34 cellular contexts compared by ENCODE assay signal in genomic region chr11:34647532-34647931, GRCh38. TPM values are rescaled to one million over a fixed set of nuclear protein-coding genes. Genes with fewer than 3 reads are reported as not detected.
DNase-seq lines count a peak whose midpoint lies in the region; ATAC-seq, FAIRE-seq and TF ChIP-seq lines count a peak whose summit lies in the region.
"Had no signal": no experiment of that assay in that cellular context is flagged by ENCODE, and none has a peak within 500 bp of the region (broad histone marks: within the 10 kb centered on the region; RNA-seq: fewer than 3 reads in every experiment).

No MANE protein-coding gene starts in this region.

- POLR2A ChIA-PET in RWPE1 (lab: Yijun Ruan, JAX; ENCODE audit: low non-redundant PET), result no interaction called here
- POLR2A ChIA-PET in naive thymus-derived CD4-positive, alpha-beta T cell (lab: Charles Lee), result no interaction called here
- POLR2A ChIA-PET in CD4-positive, alpha-beta memory T cell (lab: Charles Lee; ENCODE audit: partially characterized antibody), result no interaction called here

- peaks cover 11 to 37% (median 25%) of the 10 kb centered on the region in 7 donors for H3K4me1 Mint-ChIP-seq in naive thymus-derived CD4-positive, alpha-beta T cell
- H3K4me1 Mint-ChIP-seq in CD4-positive, alpha-beta memory T cell, result peaks cover 21 to 33% (median 27%) of the 10 kb centered on the region in 4 donors

- no peaks in the 10 kb centered on the region for H3K9me3 Mint-ChIP-seq in naive thymus-derived CD4-positive, alpha-beta T cell
- peaks cover 0 to 1% (median 0%) of the 10 kb centered on the region in 8 donors for H3K9me3 Mint-ChIP-seq in CD4-positive, alpha-beta memory T cell
- H3K9me3 Mint-ChIP-seq: activated CD4-positive, alpha-beta memory T cell treated with anti-CD3 and anti-CD28 coated beads for 36 hours; activated T-helper 2 cell treated with anti-CD3 and anti-CD28 coated beads, Interferon-gamma antibody, Interleukin-2, Interleukin-4, amounts not matched to agents 10 μg/mL and 5 μg/mL and 100 μg/mL, durations not matched to agents 14 hours and 24 hours and 36 hours; stimulated activated naive CD8-positive, alpha-beta T cell treated with anti-CD3 and anti-CD28 coated beads, Interleukin-15, Interleukin-2, amounts not matched to agents 100 ng/mL and 50 ng/mL, for 24 hours had no signal

- H3K36me3 ChIP-seq in GM23248 (ENCODE audit: low read depth) (no peaks in the 10 kb centered on the region), keratinocyte (ENCODE audit: control insufficient read depth in 2 of 2, extremely low read depth in 1 of 2, insufficient read depth in 2 of 2, low read length in 2 of 2) (peaks cover 25 to 63% of the 10 kb centered on the region in 2 experiments)
- H3K36me3 ChIP-seq in naive thymus-derived CD4-positive, alpha-beta T cell (ENCODE audit: control insufficient read depth in 2 of 3, insufficient read depth in 3 of 3, low read length in 3 of 3), result no peaks in the 10 kb centered on the region
- H3K36me3 ChIP-seq in CD4-positive, alpha-beta memory T cell (ENCODE audit: insufficient read depth, low read length), result no peaks in the 10 kb centered on the region
- H3K36me3 ChIP-seq: BLaER1, brain microvascular endothelial cell, uterus had no signal

- peaks cover 2% of the 10 kb centered on the region for H3K9me1 ChIP-seq in keratinocyte (ENCODE audit: control insufficient read depth, extremely low read depth, insufficient read depth, low read length)

- no peaks in the 10 kb centered on the region for H3K9me2 ChIP-seq in GM23248 (ENCODE audit: insufficient read depth)

- peaks cover 3% of the 10 kb centered on the region; the same call in 1 of the 2 replicates for H3K27me3 ChIP-seq in GM23248 (replicated peaks; ENCODE audit: insufficient read depth)
- H3K27me3 ChIP-seq in keratinocyte (ENCODE audit: control insufficient read depth, extremely low read depth, insufficient read depth, low read length), result no peaks in the 10 kb centered on the region
- H3K27me3 ChIP-seq in naive thymus-derived CD4-positive, alpha-beta T cell (ENCODE audit: control insufficient read depth in 2 of 2, insufficient read depth in 2 of 2, low read length in 2 of 2), result no peaks in the 10 kb centered on the region
- no peaks in the 10 kb centered on the region for H3K27me3 ChIP-seq in CD4-positive, alpha-beta memory T cell (ENCODE audit: insufficient read depth, low read length)
- H3K27me3 ChIP-seq: BLaER1, brain microvascular endothelial cell, dorsolateral prefrontal cortex, MG63, pancreas, uterus had no signal

- H3K9me3 ChIP-seq in GM23248 (ENCODE audit: low read depth), result no peaks in the 10 kb centered on the region
- no peaks in the 10 kb centered on the region for H3K9me3 ChIP-seq in keratinocyte (ENCODE audit: control insufficient read depth, low read depth, low read length)
- H3K9me3 ChIP-seq in naive thymus-derived CD4-positive, alpha-beta T cell (ENCODE audit: control insufficient read depth in 2 of 3, low read length in 3 of 3), result no peaks in the 10 kb centered on the region
- no peaks in the 10 kb centered on the region for H3K9me3 ChIP-seq in CD4-positive, alpha-beta memory T cell (ENCODE audit: control insufficient read depth in 1 of 2, low read length in 2 of 2)
- H3K9me3 ChIP-seq: BLaER1, MG63, pancreas, uterus had no signal

- no peak overlapping the region for H3K4me3 ChIP-seq in GM23248
- H3K4me3 ChIP-seq in keratinocyte (ENCODE audit: control insufficient read depth in 2 of 3, extremely low read depth in 1 of 3, insufficient read depth in 2 of 3, low read depth in 1 of 3, low read length in 3 of 3), result no peak overlapping the region
- no peak overlapping the region for H3K4me3 ChIP-seq in naive thymus-derived CD4-positive, alpha-beta T cell (ENCODE audit: low read length)
- no peak overlapping the region for H3K4me3 ChIP-seq in CD4-positive, alpha-beta memory T cell (ENCODE audit: low read length in 2 of 2)
- H3K4me3 ChIP-seq: BLaER1, dorsolateral prefrontal cortex, lung, MG63, pancreas, uterus had no signal

- H3K27me3 Mint-ChIP-seq in naive thymus-derived CD4-positive, alpha-beta T cell, result peaks cover 0 to 80% (median 15%) of the 10 kb centered on the region in 5 donors
- H3K27me3 Mint-ChIP-seq in CD4-positive, alpha-beta memory T cell, result peaks cover 2% of the 10 kb centered on the region in 2 donors

- no peak for ATAC-seq in naive thymus-derived CD4-positive, alpha-beta T cell
- ATAC-seq: left cardiac atrium, pancreas, PC-3 had no signal

- TF ChIP-seq CTCF in 22Rv1 (IDR thresholded peaks at IDR 0.05) (no peak), RWPE1 (conservative IDR thresholded peaks at IDR 0.05; ENCODE audit: low read depth) (no peak), keratinocyte (optimal IDR thresholded peaks at IDR 0.05 in 1 of 3, IDR thresholded peaks at IDR 0.05 in 1 of 3, conservative IDR thresholded peaks at IDR 0.05 in 1 of 3; ENCODE audit: extremely low read depth in 1 of 3, insufficient read depth in 2 of 3, low read length in 3 of 3) (no peak)

- dilution Hi-C loops in keratinocyte (cut with MboI; ENCODE audit: extremely low pct_ligation_motif_present, low sequenced_read_pairs), result no loop called here

- DNase-seq in GM23248 (peak; percentile 23), RWPE1 (ENCODE audit: low spot score) (no peak), keratinocyte (ENCODE audit: low read depth, low spot score) (no peak), cardiac septum (ENCODE audit: low spot score) (no peak), germinal center (ENCODE audit: low spot score) (no peak)
- DNase-seq in naive thymus-derived CD4-positive, alpha-beta T cell, result no peak
- DNase-seq in CD4-positive, alpha-beta memory T cell, result no peak
- DNase-seq: activated CD4-positive, alpha-beta memory T cell treated with anti-CD3 and anti-CD28 coated beads for 36 hours; activated CD4-positive, CD25-positive, alpha-beta regulatory T cell treated with anti-CD3 and anti-CD28 coated beads, Interleukin-2, amount 50 U/mL, for 72 hours; activated naive CD4-positive, alpha-beta T cell treated with anti-CD3 and anti-CD28 coated beads, Interleukin-2, amount 50 U/mL, for 16 hours; brain microvascular endothelial cell; dorsolateral prefrontal cortex; hippocampal formation; left cardiac atrium; MG63; NCI-H1105 treated with DMSO at 0.1 percent for 48 hours; NCI-H187 treated with DMSO at 0.1 percent for 48 hours; NCI-H524; NK-92 treated with Interleukin-12 subunit alpha and Interleukin-12 subunit beta, amount 100 ng/mL, for 24 hours; pancreas; PC-3; retina; SHP77; small intestine; T-helper 2 cell; uterus had no signal

- H3F3A ChIP-seq in GM23248 (ENCODE audit: insufficient read depth), result no peaks in the 10 kb centered on the region

- no peak overlapping the region for H3K27ac Mint-ChIP-seq in naive thymus-derived CD4-positive, alpha-beta T cell
- H3K27ac Mint-ChIP-seq in CD4-positive, alpha-beta memory T cell, result no peak overlapping the region
- H3K27ac Mint-ChIP-seq: activated CD4-positive, alpha-beta memory T cell treated with anti-CD3 and anti-CD28 coated beads for 36 hours; activated T-helper 2 cell treated with anti-CD3 and anti-CD28 coated beads, Interferon-gamma antibody, Interleukin-2, Interleukin-4, amounts not matched to agents 10 μg/mL and 5 μg/mL and 100 μg/mL, durations not matched to agents 14 hours and 24 hours and 36 hours; stimulated activated naive CD8-positive, alpha-beta T cell treated with anti-CD3 and anti-CD28 coated beads, Interleukin-15, Interleukin-2, amounts not matched to agents 100 ng/mL and 50 ng/mL, for 24 hours had no signal

- H3K27ac ChIP-seq in 22Rv1 (0 out of 2 replicates have a peak overlapping the region, but pooled peaks have one; percentile 20), GM23248 (no peak overlapping the region), RWPE1 (0 out of 2 replicates have a peak overlapping the region, but pooled peaks have one; percentile 29), keratinocyte (ENCODE audit: control insufficient read depth, insufficient read depth, low read length) (peak overlapping the region; percentile 52)
- no peak overlapping the region for H3K27ac ChIP-seq in naive thymus-derived CD4-positive, alpha-beta T cell (ENCODE audit: low read depth, low read length)
- H3K27ac ChIP-seq in CD4-positive, alpha-beta memory T cell (ENCODE audit: low read depth, low read length), result no peak overlapping the region
- H3K27ac ChIP-seq: BLaER1, brain microvascular endothelial cell, dorsolateral prefrontal cortex, pancreas, uterus had no signal

- intact Hi-C loops in naive thymus-derived CD4-positive, alpha-beta T cell (cut with micrococcal nuclease), result no loop called here
- intact Hi-C loops in cardiac septum (cut with DNase I), result no loop called here
- intact Hi-C loops in CD4-positive, alpha-beta memory T cell (cut with micrococcal nuclease), result no loop called here

- H3K4me2 ChIP-seq in GM23248 (ENCODE audit: unreplicated experiment) (no peak overlapping the region), keratinocyte (ENCODE audit: control insufficient read depth, extremely low read depth, insufficient read depth, low read depth, low read length) (no peak overlapping the region)
- H3K4me2 ChIP-seq: BLaER1 had no signal

- in situ Hi-C loops in GM23248 (cut with MboI), result no loop called here

- H2AFZ ChIP-seq in GM23248, result no peak overlapping the region
- no peak overlapping the region for H2AFZ ChIP-seq in keratinocyte (ENCODE audit: control insufficient read depth, low read length)

- no peaks in the 10 kb centered on the region for H3K79me2 ChIP-seq in GM23248 (ENCODE audit: insufficient read depth)
- peaks cover 32% of the 10 kb centered on the region for H3K79me2 ChIP-seq in keratinocyte (ENCODE audit: control insufficient read depth, insufficient read depth, low read length)

- H4K20me1 ChIP-seq in GM23248 (ENCODE audit: insufficient read depth) (no peaks in the 10 kb centered on the region), keratinocyte (ENCODE audit: control insufficient read depth, extremely low read depth, insufficient read depth, low read length) (no peaks in the 10 kb centered on the region)
- H4K20me1 ChIP-seq: BLaER1 had no signal

- CTCF ChIA-PET in RWPE1 (lab: Yijun Ruan, JAX), result no interaction called here
- CTCF ChIA-PET in naive thymus-derived CD4-positive, alpha-beta T cell (lab: Charles Lee), result no interaction called here
- CTCF ChIA-PET in CD4-positive, alpha-beta memory T cell (lab: Charles Lee; ENCODE audit: partially characterized antibody), result no interaction called here

- H3K9ac ChIP-seq in GM23248 (no peak overlapping the region), keratinocyte (ENCODE audit: control insufficient read depth, extremely low read depth, insufficient read depth, low read length) (no peak overlapping the region)
- H3K9ac ChIP-seq: BLaER1 had no signal

- H3K4me1 ChIP-seq in GM23248 (ENCODE audit: insufficient read depth) (no peaks in the 10 kb centered on the region), keratinocyte (ENCODE audit: control insufficient read depth, extremely low read depth, insufficient read depth, low read length) (peaks cover 65% of the 10 kb centered on the region)
- H3K4me1 ChIP-seq in naive thymus-derived CD4-positive, alpha-beta T cell (ENCODE audit: control insufficient read depth in 2 of 2, insufficient read depth in 2 of 2, low read length in 2 of 2), result peaks cover 21 to 30% of the 10 kb centered on the region in 2 donors
- peaks cover 33% of the 10 kb centered on the region for H3K4me1 ChIP-seq in CD4-positive, alpha-beta memory T cell (ENCODE audit: insufficient read depth, low read length)
- H3K4me1 ChIP-seq: BLaER1, uterus had no signal

- 74 to 89% methylated on average over 3 of the region's 3 CpGs for WGBS in GM23248 (ENCODE audit: low coverage in 1 of 2, low lambda C conversion rate in 2 of 2, missing lambda C conversion rate in 2 of 2), 2 experiments

- no peak overlapping the region for H3K4me3 Mint-ChIP-seq in naive thymus-derived CD4-positive, alpha-beta T cell
- no peak overlapping the region for H3K4me3 Mint-ChIP-seq in CD4-positive, alpha-beta memory T cell
- H3K4me3 Mint-ChIP-seq: activated CD4-positive, alpha-beta memory T cell treated with anti-CD3 and anti-CD28 coated beads for 36 hours; stimulated activated naive CD8-positive, alpha-beta T cell treated with anti-CD3 and anti-CD28 coated beads, Interleukin-15, Interleukin-2, amounts not matched to agents 100 ng/mL and 50 ng/mL, for 24 hours had no signal

- no peak for FAIRE-seq in keratinocyte (lab: Jason Lieb, UNC)
- FAIRE-seq: endometrium, G401.6, pancreas, small intestine had no signal

- H3K36me3 Mint-ChIP-seq in naive thymus-derived CD4-positive, alpha-beta T cell, result no peaks in the 10 kb centered on the region
- no peaks in the 10 kb centered on the region for H3K36me3 Mint-ChIP-seq in CD4-positive, alpha-beta memory T cell
- H3K36me3 Mint-ChIP-seq: activated CD4-positive, alpha-beta memory T cell treated with anti-CD3 and anti-CD28 coated beads for 36 hours had no signal

RNA-seq across cellular contexts. Expression of gene EHF, which starts 26.6 kb away (rescaled TPM):
- total RNA-seq in GM23248 (2014; rRNA removed; shearing (Covaris generic)), result not detected in 2 replicates
- polyA plus RNA-seq in GM23248 (2016; fragmentation: Nextera tagmentation; extraction: Ambion mirVana) (not detected in 2 replicates), keratinocyte (64.1 to 74.7 TPM (median 64.2 TPM) in 3 replicates)
- polyA plus RNA-seq in keratinocyte (2011; ENCODE audit: low read depth), result 166 TPM
- polyA plus RNA-seq in keratinocyte (2011; cell fraction: cytosol; rRNA removed), result 35.4 and 44.1 TPM in 2 replicates
- 63.4 and 73.7 TPM in 2 replicates for polyA plus RNA-seq in keratinocyte (2011; cell fraction: nucleus; rRNA removed)
- polyA plus RNA-seq in keratinocyte (2012; ENCODE audit: low replicate concordance), result 46.1 and 56.5 TPM in 2 replicates
- 159 to 232 TPM (median 215 TPM) in 3 replicates for polyA minus RNA-seq in keratinocyte
- polyA minus RNA-seq in keratinocyte (2011; cell fraction: cytosol; rRNA and poly(A)+ RNA removed), result 70.0 TPM
- polyA minus RNA-seq in keratinocyte (2011; cell fraction: nucleus; rRNA and poly(A)+ RNA removed), result 73.6 and 104 TPM in 2 replicates
- under 1 TPM in 1 of 5 experiments, not detected in 4; 0.20 TPM for total RNA-seq in naive thymus-derived CD4-positive, alpha-beta T cell
- polyA plus RNA-seq in naive thymus-derived CD4-positive, alpha-beta T cell, result not detected
- total RNA-seq in cardiac septum, result 0.08 TPM
- not detected for total RNA-seq in CD4-positive, alpha-beta memory T cell
- polyA plus RNA-seq in CD4-positive, alpha-beta memory T cell, result not detected
- total RNA-seq: activated CD4-positive, alpha-beta memory T cell treated with anti-CD3 and anti-CD28 coated beads for 36 hours; activated T-helper 2 cell treated with anti-CD3 and anti-CD28 coated beads, Interferon-gamma antibody, Interleukin-2, Interleukin-4, amounts not matched to agents 10 μg/mL and 5 μg/mL and 100 μg/mL, durations not matched to agents 14 hours and 24 hours and 36 hours; chondrocyte had no signal

Comparison
In these comparisons a context has a peak if more than half of its experiments do, and no peak if none do; other contexts are left out.
1. H3K27ac ChIP-seq: peak in 22Rv1 (single experiment), RWPE1 (single experiment) and keratinocyte (single experiment); none in GM23248 (single experiment), naive thymus-derived CD4-positive, alpha-beta T cell (single experiment) and CD4-positive, alpha-beta memory T cell (single experiment).